ENCODE assay signal across 8 cellular contexts in genomic region chr11:59556115-59556882, GRCh38. TPM values are rescaled to one million over a fixed set of nuclear protein-coding genes. Genes with fewer than 3 reads are reported as not detected.
DNase-seq lines count a peak whose midpoint lies in the region; ATAC-seq, FAIRE-seq and TF ChIP-seq lines count a peak whose summit lies in the region.

No MANE protein-coding gene starts in this region.

- no peaks in the 10 kb centered on the region for H4K20me1 ChIP-seq in K562 (replicated peaks; ENCODE audit: control insufficient read depth, insufficient read depth, low read length)

- ATAC-seq in K562 (peak; percentile 52), HG03108 (IDR thresholded peaks at IDR 0.05; ENCODE audit: unreplicated experiment) (no peak)

- TF ChIP-seq EP300 in K562 (IDR thresholded peaks at IDR 0.05; ENCODE audit: low read length), result peak; percentile 70

- H2AFZ ChIP-seq in K562 (ENCODE audit: low read depth, low read length), result peak overlapping the region; percentile 88

- no peaks in the 10 kb centered on the region for H3K36me3 ChIP-seq in K562 (ENCODE audit: control insufficient read depth, insufficient read depth, low read length)

- H3K79me2 ChIP-seq in K562 (ENCODE audit: control insufficient read depth, insufficient read depth, low read length), result no peaks in the 10 kb centered on the region; the same call in 2 of the 3 replicates

- TF ChIP-seq POLR2A in K562 (conservative IDR thresholded peaks at IDR 0.05), result no peak

- intact Hi-C loops in K562 (cut with micrococcal nuclease), result no loop called here

- peak overlapping the region; percentile 79 to 82; a peak in 3 of 4 replicates for H3K9ac ChIP-seq in K562 (ENCODE audit: insufficient read depth in 1 of 2, low read depth in 2 of 2, low read length in 2 of 2)

- FAIRE-seq in K562 (lab: Jason Lieb, UNC), result peak; percentile 64

- TF ChIP-seq CTCF in K562 (IDR thresholded peaks at IDR 0.05 in 2 of 3, conservative IDR thresholded peaks at IDR 0.05 in 1 of 3; ENCODE audit: insufficient read depth in 2 of 3, low read depth in 1 of 3, low read length in 3 of 3), result no peak

- H3K4me1 ChIP-seq in K562 (replicated peaks in 1 of 2; ENCODE audit: control insufficient read depth in 2 of 2, insufficient read depth in 2 of 2, low read length in 2 of 2), result peaks cover 17 to 31% of the 10 kb centered on the region in 2 experiments

- peak overlapping the region; percentile 82 for H3K27ac ChIP-seq in K562 (ENCODE audit: extremely low read depth, low read depth, low read length)

- WGBS in K562 (ENCODE audit: insufficient coverage, low coverage, missing lambda C conversion rate), result 5% methylated on average over 28 of the region's 28 CpGs

- peak overlapping the region; percentile 79 for H3K4me2 ChIP-seq in K562 (ENCODE audit: insufficient read depth, low read length)

- H3K27me3 ChIP-seq in K562 (ENCODE audit: control insufficient read depth in 2 of 2, insufficient read depth in 2 of 2, low read length in 2 of 2), result no peaks in the 10 kb centered on the region

- DNase-seq in NCI-H345 (lab: John Stamatoyannopoulos, UW) (peak; percentile 64), NCI-H345 treated with DMSO at 0.1 percent for 48 hours (lab: John Stamatoyannopoulos, UW; ENCODE audit: unreplicated experiment) (no peak), MV-4-11 (lab: John Stamatoyannopoulos, UW) (peak; percentile 86), T1000 (lab: John Stamatoyannopoulos, UW) (peak; percentile 64), K562 (ENCODE audit: extremely low read depth in 1 of 4, low spot score in 3 of 4) (peak; percentile 57 to 93 (median 63)), iris pigment epithelial cell (ENCODE audit: low read depth) (peak; percentile 92)
- DNase-seq in stimulated activated CD4-positive, alpha-beta T cell treated with anti-CD3 and anti-CD28 coated beads, Interleukin-15, amount 100 ng/mL, for 24 hours, result peak; percentile 88

- BruUV-seq in K562 (replicated peaks; lab: Mats Ljungman, UMichigan), result no TSS peak

- no peaks in the 10 kb centered on the region for H3K9me1 ChIP-seq in K562 (ENCODE audit: control insufficient read depth, insufficient read depth, low read length)

- peak overlapping the region; percentile 33 for H3K4me3 ChIP-seq in K562

- in situ Hi-C loops in K562 (cut with MboI), result no loop called here

- H3K9me3 ChIP-seq in K562 (replicated peaks; ENCODE audit: control insufficient read depth, insufficient read depth, low read depth, low read length), result no peaks in the 10 kb centered on the region; the same call in 1 of the 2 replicates

- POLR2A ChIA-PET in K562 (lab: Yijun Ruan, JAX), result interaction anchor here (0.7 to 5.9 kb wide), 11 partner anchors 8 to 399 kb away, joined by 3 to 69 read pairs (median 4); partner anchors contain the start of genes OSBP and PATL1

- CTCF ChIA-PET in K562 (lab: Yijun Ruan, JAX; ENCODE audit: low intra/inter-chr PET ratio), result no interaction called here

- TF ChIP-seq RAD21 in K562 (CRISPR knock-in tag; conservative IDR thresholded peaks at IDR 0.05 in 1 of 2, IDR thresholded peaks at IDR 0.05 in 1 of 2), result no peak

TF ChIP-seq in K562, 482 proteins besides CTCF, POLR2A, EP300 and RAD21 (continues in another document):
- 0 out of 4 replicates have a peak, but pooled peaks of 1 of the 2 experiments have one; percentile 15 for TF ChIP-seq MAZ (CRISPR knock-in tag; conservative IDR thresholded peaks at IDR 0.05 in 1 of 2, IDR thresholded peaks at IDR 0.05 in 1 of 2)
- 0 out of 2 replicates have a peak, but pooled peaks have one; percentile 40 for TF ChIP-seq CHD2 (IDR thresholded peaks at IDR 0.05; ENCODE audit: low read depth, low read length)
- TF ChIP-seq CREB3 (tag; conservative IDR thresholded peaks at IDR 0.05; ENCODE audit: low read depth), result peak; percentile 87
- TF ChIP-seq ZFP30 (CRISPR knock-in tag; IDR thresholded peaks at IDR 0.05; ENCODE audit: borderline replicate concordance), result no peak
- TF ChIP-seq ZNF780A (CRISPR knock-in tag; IDR thresholded peaks at IDR 0.05), result no peak
- peak; percentile 85 for TF ChIP-seq ZSCAN29 (IDR thresholded peaks at IDR 0.05)
- peak; percentile 91 for TF ChIP-seq BRD9 (IDR thresholded peaks at IDR 0.05; ENCODE audit: low read depth, partially characterized antibody)
- no peak for TF ChIP-seq FOXO4 (CRISPR knock-in tag; IDR thresholded peaks at IDR 0.05)

RNA-seq across cellular contexts. Expression of gene OR4D9, which starts 45.0 kb away (rescaled TPM):
- not detected in 2 replicates for total RNA-seq in K562 (2011; cell fraction: chromatin; rRNA removed; ENCODE audit: low replicate concordance)
- total RNA-seq in K562 (2011; cell fraction: nucleolus; rRNA removed), result not detected in 2 replicates
- not detected in 2 replicates for total RNA-seq in K562 (2011; cell fraction: nucleoplasm; rRNA removed)
- total RNA-seq in K562 (2014; rRNA removed) (not detected in 2 replicates), K562 (2014; rRNA removed; fragmentation: Illumina TruSeq; extraction: Trizol) (not detected in 2 replicates), K562 (2015; rRNA removed; fragmentation: Illumina TruSeq; extraction: Trizol) (not detected in 2 replicates), K562 (2021) (not detected in 2 replicates)
- polyA plus RNA-seq in K562 (2011; rRNA removed) (not detected in 2 replicates), K562 (2014; fragmentation: Illumina TruSeq; extraction: Trizol) (not detected in 2 replicates), K562 (2014; fragmentation: Nextera tagmentation; extraction: Ambion mirVana) (not detected), K562 (2014; rRNA removed) (not detected in 2 replicates)
- not detected in 2 replicates for polyA plus RNA-seq in K562 (2011; cell fraction: cytosol; rRNA removed)
- polyA plus RNA-seq in K562 (2011; cell fraction: nucleus; rRNA removed), result not detected in 2 replicates
- polyA plus RNA-seq in K562 (2012), result not detected in 2 replicates
- not detected in 2 replicates for polyA minus RNA-seq in K562 (2011; rRNA and poly(A)+ RNA removed)
- polyA minus RNA-seq in K562 (2011; cell fraction: cytosol; rRNA and poly(A)+ RNA removed), result not detected in 2 replicates
- polyA minus RNA-seq in K562 (2011; cell fraction: nucleus; rRNA and poly(A)+ RNA removed), result not detected in 2 replicates

RNA-seq across cellular contexts. Expression of gene OR4D11, which starts 52.9 kb away (rescaled TPM):
- not detected in 2 replicates for total RNA-seq in K562 (2011; cell fraction: chromatin; rRNA removed; ENCODE audit: low replicate concordance)
- not detected in 2 replicates for total RNA-seq in K562 (2011; cell fraction: nucleolus; rRNA removed)
- not detected in 2 replicates for total RNA-seq in K562 (2011; cell fraction: nucleoplasm; rRNA removed)
- not detected in 2 replicates for total RNA-seq in K562 (2014; rRNA removed)
- not detected in 2 replicates for total RNA-seq in K562 (2014; rRNA removed; fragmentation: Illumina TruSeq; extraction: Trizol)
- total RNA-seq in K562 (2015; rRNA removed; fragmentation: Illumina TruSeq; extraction: Trizol), result not detected in 2 replicates
- not detected in 2 replicates for total RNA-seq in K562 (2021)
- not detected in 2 replicates for polyA plus RNA-seq in K562 (2011; rRNA removed)
- polyA plus RNA-seq in K562 (2011; cell fraction: cytosol; rRNA removed), result not detected in 2 replicates
- not detected in 2 replicates for polyA plus RNA-seq in K562 (2011; cell fraction: nucleus; rRNA removed)
- polyA plus RNA-seq in K562 (2012), result not detected in 2 replicates
- polyA plus RNA-seq in K562 (2014; fragmentation: Illumina TruSeq; extraction: Trizol), result not detected in 2 replicates
- polyA plus RNA-seq in K562 (2014; fragmentation: Nextera tagmentation; extraction: Ambion mirVana), result not detected
- polyA plus RNA-seq in K562 (2014; rRNA removed), result not detected in 2 replicates
- not detected in 2 replicates for polyA minus RNA-seq in K562 (2011; rRNA and poly(A)+ RNA removed)
- polyA minus RNA-seq in K562 (2011; cell fraction: cytosol; rRNA and poly(A)+ RNA removed), result not detected in 2 replicates
- polyA minus RNA-seq in K562 (2011; cell fraction: nucleus; rRNA and poly(A)+ RNA removed), result not detected in 2 replicates

RNA-seq across cellular contexts. Expression of gene OSBP, which starts 59.3 kb away (rescaled TPM):
- total RNA-seq in K562 (2011; cell fraction: chromatin; rRNA removed; ENCODE audit: low replicate concordance), result 83.9 and 124 TPM in 2 replicates
- total RNA-seq in K562 (2011; cell fraction: nucleolus; rRNA removed), result 40.2 and 44.9 TPM in 2 replicates
- total RNA-seq in K562 (2011; cell fraction: nucleoplasm; rRNA removed), result 62.0 and 71.9 TPM in 2 replicates
- 22.2 and 28.7 TPM in 2 replicates for total RNA-seq in K562 (2014; rRNA removed)
- total RNA-seq in K562 (2014; rRNA removed; fragmentation: Illumina TruSeq; extraction: Trizol), result 33.3 and 36.1 TPM in 2 replicates
- 28.7 and 28.9 TPM in 2 replicates for total RNA-seq in K562 (2015; rRNA removed; fragmentation: Illumina TruSeq; extraction: Trizol)
- total RNA-seq in K562 (2021), result 37.7 and 44.3 TPM in 2 replicates
- polyA plus RNA-seq in K562 (2011; rRNA removed), result 33.9 and 37.2 TPM in 2 replicates
- polyA plus RNA-seq in K562 (2011; cell fraction: cytosol; rRNA removed), result 11.6 and 27.0 TPM in 2 replicates
- polyA plus RNA-seq in K562 (2011; cell fraction: nucleus; rRNA removed), result 34.6 and 56.6 TPM in 2 replicates
- 28.0 and 32.7 TPM in 2 replicates for polyA plus RNA-seq in K562 (2012)
- 46.9 and 49.0 TPM in 2 replicates for polyA plus RNA-seq in K562 (2014; fragmentation: Illumina TruSeq; extraction: Trizol)
- 10 to 100 TPM; 11.7 to 11.9 TPM for polyA plus RNA-seq in K562 (2014; fragmentation: Nextera tagmentation; extraction: Ambion mirVana)
- 24.5 and 27.8 TPM in 2 replicates for polyA plus RNA-seq in K562 (2014; rRNA removed)
- 54.3 and 63.2 TPM in 2 replicates for polyA minus RNA-seq in K562 (2011; rRNA and poly(A)+ RNA removed)
- polyA minus RNA-seq in K562 (2011; cell fraction: cytosol; rRNA and poly(A)+ RNA removed), result 32.7 and 32.9 TPM in 2 replicates
- 16.8 and 30.8 TPM in 2 replicates for polyA minus RNA-seq in K562 (2011; cell fraction: nucleus; rRNA and poly(A)+ RNA removed)
